In the genomic region with DNA sequence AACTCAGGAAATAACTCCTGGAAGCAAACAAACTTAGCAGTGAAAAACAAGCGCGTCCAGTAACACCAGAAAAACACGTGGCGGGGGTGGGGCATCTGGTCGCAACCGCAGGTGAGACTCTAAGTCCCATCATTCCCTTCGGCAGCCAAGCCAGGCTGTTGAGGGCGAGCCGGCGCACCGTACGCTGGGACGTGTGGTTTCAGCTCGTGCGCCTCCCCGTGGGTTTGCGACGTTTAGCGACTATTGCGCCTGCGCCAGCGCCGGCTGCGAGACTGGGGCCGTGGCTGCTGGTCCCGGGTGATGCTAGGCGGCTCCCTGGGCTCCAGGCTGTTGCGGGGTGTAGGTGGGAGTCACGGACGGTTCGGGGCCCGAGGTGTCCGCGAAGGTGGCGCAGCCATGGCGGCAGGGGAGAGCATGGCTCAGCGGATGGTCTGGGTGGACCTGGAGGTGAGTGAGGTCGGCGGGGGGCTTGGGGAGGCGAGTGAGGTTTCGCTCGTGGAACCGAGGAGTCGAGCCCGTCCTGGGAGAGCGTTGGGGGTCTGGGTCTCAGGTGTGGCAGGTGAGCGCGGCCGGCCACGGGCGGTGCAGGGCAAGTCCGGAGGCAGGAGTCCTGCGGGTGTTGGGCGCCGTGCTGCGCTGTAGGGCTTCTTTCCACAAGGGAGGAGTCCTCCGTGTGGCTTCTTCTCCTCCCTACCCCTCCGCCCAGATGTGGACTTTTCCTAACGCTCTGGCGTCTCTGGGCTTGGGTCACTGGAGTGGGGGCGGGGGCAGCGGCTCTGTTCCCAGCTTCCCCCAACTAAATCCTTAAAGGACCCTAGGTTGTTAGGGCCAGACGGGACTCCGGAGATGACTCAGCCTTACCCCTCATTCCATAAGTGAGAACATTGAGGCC, we compare ENCODE assay signal across 8 cellular contexts. TPM values are rescaled to one million over a fixed set of nuclear protein-coding genes. Genes with fewer than 3 reads are reported as not detected.
DNase-seq lines count a peak whose midpoint lies in the region; ATAC-seq, FAIRE-seq and TF ChIP-seq lines count a peak whose summit lies in the region.

A gene (plus strand): TSS at position 239 of the 892 bp plus-strand sequence. CDS start 62 bp downstream, at position 301.

- CTCF ChIA-PET in HepG2 (lab: Yijun Ruan, JAX; ENCODE audit: low intra/inter-chr PET ratio, low total read pairs): no interaction called here

- peaks cover 26 to 52% (median 41%) of the 10 kb centered on the region in 4 donors for H3K4me1 Mint-ChIP-seq in CD4-positive, CD25-positive, alpha-beta regulatory T cell

- in situ Hi-C loops in HepG2 (cut with HindIII; ENCODE audit: extremely low pct_ligation_motif_present, low pct_unique_long_range_greater_than_20kb): no loop called here

- H3K27ac Mint-ChIP-seq in CD4-positive, CD25-positive, alpha-beta regulatory T cell: peak within 1 kb of the TSS; percentile 68 to 96 (median 96)

- peak; percentile 66 for TF ChIP-seq CTCF in HepG2 (CRISPR knock-in tag; IDR thresholded peaks at IDR 0.05)

- BruUV-seq in HepG2 (replicated peaks; lab: Mats Ljungman, UMichigan): TSS peak; percentile 73

- peak within 1 kb of the TSS; percentile 98 to 99 (median 98) for H3K4me3 Mint-ChIP-seq in CD4-positive, CD25-positive, alpha-beta regulatory T cell

- peak; percentile 99 to 100 for ATAC-seq in CD4-positive, CD25-positive, alpha-beta regulatory T cell (ENCODE audit: low read depth in 2 of 2)
- ATAC-seq in GM19395 (IDR thresholded peaks at IDR 0.05; ENCODE audit: unreplicated experiment) (peak; percentile 99), HG03565 (IDR thresholded peaks at IDR 0.05; ENCODE audit: unreplicated experiment) (peak; percentile 99), HepG2 (peak; percentile 97)

- peaks cover 45% of the 10 kb centered on the region for H3K79me2 ChIP-seq in HepG2 (ENCODE audit: insufficient read depth, low read length)

- peaks cover 11% of the 10 kb centered on the region for H3K36me3 ChIP-seq in CD4-positive, CD25-positive, alpha-beta regulatory T cell (ENCODE audit: control insufficient read depth, insufficient read depth, low read length)
- H3K36me3 ChIP-seq in HepG2 (replicated peaks in 1 of 2; ENCODE audit: control insufficient read depth in 1 of 2, insufficient read depth in 2 of 2, low read length in 2 of 2): peaks cover 2 to 6% of the 10 kb centered on the region in 2 experiments; a peak in 3 of 5 replicates

- H3K27ac ChIP-seq in CD4-positive, CD25-positive, alpha-beta regulatory T cell (ENCODE audit: insufficient read depth, low read length, poor library complexity, severe bottlenecking): peak within 1 kb of the TSS; percentile 59
- peak within 1 kb of the TSS; percentile 61 for H3K27ac ChIP-seq in HepG2 (ENCODE audit: extremely low read length, insufficient read depth, low read length)

- no peaks in the 10 kb centered on the region for H3K9me3 ChIP-seq in CD4-positive, CD25-positive, alpha-beta regulatory T cell (ENCODE audit: control insufficient read depth in 2 of 2, low read length in 2 of 2)
- no peaks in the 10 kb centered on the region for H3K9me3 ChIP-seq in HepG2 (ENCODE audit: low read length)

- peak; percentile 66 to 76 for TF ChIP-seq POLR2A in HepG2 (IDR thresholded peaks at IDR 0.05; ENCODE audit: insufficient read depth in 1 of 2, low read depth in 2 of 2, low read length in 2 of 2)

- peak; percentile 92 for FAIRE-seq in HepG2 (lab: Jason Lieb, UNC)

- peak within 1 kb of the TSS; percentile 76 for H3K4me2 ChIP-seq in HepG2 (ENCODE audit: low read depth, low read length)

- H3K4me1 ChIP-seq in CD4-positive, CD25-positive, alpha-beta regulatory T cell (ENCODE audit: control insufficient read depth, insufficient read depth, low read length, poor library complexity, severe bottlenecking): peaks cover 36% of the 10 kb centered on the region
- H3K4me1 ChIP-seq in HepG2 (ENCODE audit: insufficient read depth, low read length): peaks cover 33% of the 10 kb centered on the region

- H4K20me1 ChIP-seq in HepG2 (ENCODE audit: insufficient read depth, low read length): 0 out of 2 replicates have a peak, but pooled peaks cover 7% of the 10 kb centered on the region

- peaks cover 11% of the 10 kb centered on the region for H3K36me3 Mint-ChIP-seq in CD4-positive, CD25-positive, alpha-beta regulatory T cell

- peaks cover 0 to 1% (median 0%) of the 10 kb centered on the region in 7 donors for H3K9me3 Mint-ChIP-seq in CD4-positive, CD25-positive, alpha-beta regulatory T cell

- WGBS in HepG2 (ENCODE audit: low lambda C conversion rate): 4% methylated on average over 15 of the region's 64 CpGs

- H3K27me3 Mint-ChIP-seq in CD4-positive, CD25-positive, alpha-beta regulatory T cell: no peaks in the 10 kb centered on the region

- POLR2A ChIA-PET in HepG2 (lab: Yijun Ruan, JAX): interaction anchor here (0.8 to 1.4 kb wide), 8 partner anchors 9 to 47 kb away, joined by 3 to 17 read pairs (median 4); a partner anchor contains a TSS

- intact Hi-C loops in HepG2 (cut with micrococcal nuclease; ENCODE audit: unreplicated experiment): loop anchor here (1.0 kb wide), 1 partner anchor 39 kb away; a partner anchor contains a TSS

- DNase-seq in CD4-positive, CD25-positive, alpha-beta regulatory T cell: peak; percentile 89 to 98 (median 93)
- DNase-seq in NCI-H774 (lab: John Stamatoyannopoulos, UW) (peak; percentile 94), dermis blood vessel endothelial cell (peak; percentile 97), HepG2 (ENCODE audit: low spot score) (peak; percentile 90)
- peak; percentile 94 for DNase-seq in activated CD4-positive, alpha-beta T cell treated with anti-CD3 and anti-CD28 coated beads, Interleukin-2, amount 50 U/mL, for 4 hours
- DNase-seq in stimulated activated CD4-positive, alpha-beta T cell treated with anti-CD3 and anti-CD28 coated beads, Interleukin-4, amount 100 ng/mL, for 1 hour: peak; percentile 94

- H2AFZ ChIP-seq in HepG2 (ENCODE audit: low read length): peak within 1 kb of the TSS; percentile 93

- H3K9ac ChIP-seq in HepG2 (ENCODE audit: insufficient read depth, low read depth, low read length): peak within 1 kb of the TSS; percentile 89

- TF ChIP-seq EP300 in HepG2 (IDR thresholded peaks at IDR 0.05; ENCODE audit: low read depth in 2 of 2, low read length in 2 of 2): no peak; a peak in 1 of 4 replicates
- TF ChIP-seq EP300 in HepG2 (CRISPR knock-in tag; IDR thresholded peaks at IDR 0.05; ENCODE audit: borderline replicate concordance): no peak

- H3K4me3 ChIP-seq in CD4-positive, CD25-positive, alpha-beta regulatory T cell (ENCODE audit: low read depth, low read length): peak within 1 kb of the TSS; percentile 90
- H3K4me3 ChIP-seq in HepG2 (replicated peaks in 1 of 3; ENCODE audit: insufficient read depth in 1 of 3, low read depth in 2 of 3, low read length in 3 of 3): peak within 1 kb of the TSS; percentile 84 to 100 (median 88)

- H3K27me3 ChIP-seq in CD4-positive, CD25-positive, alpha-beta regulatory T cell (ENCODE audit: control insufficient read depth, insufficient read depth, low read length): no peaks in the 10 kb centered on the region
- no peaks in the 10 kb centered on the region; a peak in 1 of 5 replicates for H3K27me3 ChIP-seq in HepG2 (ENCODE audit: control insufficient read depth in 1 of 2, insufficient read depth in 2 of 2, low read length in 2 of 2)

- no peak for TF ChIP-seq RAD21 in HepG2 (CRISPR knock-in tag; IDR thresholded peaks at IDR 0.05)

TF ChIP-seq in HepG2, 621 proteins besides CTCF, POLR2A, EP300 and RAD21 (continues in another document):
- no peak for TF ChIP-seq AKAP8 (CRISPR knock-in tag; IDR thresholded peaks at IDR 0.05)

RNA-seq across cellular contexts. Expression of the gene that starts here (rescaled TPM):
- 44.1 TPM for total RNA-seq in CD4-positive, CD25-positive, alpha-beta regulatory T cell
- polyA plus RNA-seq in CD4-positive, CD25-positive, alpha-beta regulatory T cell: 10 to 100 TPM; 70.3 to 88.5 (median 77.0) TPM
- total RNA-seq in dermis blood vessel endothelial cell (127 and 169 TPM in 2 replicates), HepG2 (2016; rRNA removed; fragmentation: Illumina TruSeq; extraction: Trizol) (104 and 111 TPM in 2 replicates)
- total RNA-seq in HepG2 (2016; cell fraction: cytosol; rRNA removed; fragmentation: Illumina TruSeq; extraction: Trizol; ENCODE audit: low read depth): 32.0 and 35.0 TPM in 2 replicates
- total RNA-seq in HepG2 (2016; cell fraction: insoluble cytoplasmic fraction; rRNA removed; fragmentation: Illumina TruSeq; extraction: Trizol): 102 and 115 TPM in 2 replicates
- total RNA-seq in HepG2 (2016; cell fraction: membrane; rRNA removed; fragmentation: Illumina TruSeq; extraction: Trizol): 54.9 and 60.7 TPM in 2 replicates
- total RNA-seq in HepG2 (2016; cell fraction: nucleus; rRNA removed; fragmentation: Illumina TruSeq; extraction: Trizol): 62.8 and 72.9 TPM in 2 replicates
- polyA plus RNA-seq in HepG2 (2011; rRNA removed): 79.6 and 95.6 TPM in 2 replicates
- polyA plus RNA-seq in HepG2 (2011; cell fraction: cytosol; rRNA removed): 69.5 and 84.2 TPM in 2 replicates
- 66.3 and 74.0 TPM in 2 replicates for polyA plus RNA-seq in HepG2 (2011; cell fraction: nucleus; rRNA removed)
- 58.5 TPM in 2 replicates for polyA plus RNA-seq in HepG2 (2012)
- 25.3 and 31.4 TPM in 2 replicates for polyA plus RNA-seq in HepG2 (2016; cell fraction: cytosol; fragmentation: Illumina TruSeq; extraction: Trizol; ENCODE audit: low read depth)
- 99.0 and 102 TPM in 2 replicates for polyA plus RNA-seq in HepG2 (2016; cell fraction: insoluble cytoplasmic fraction; fragmentation: Illumina TruSeq; extraction: Trizol; ENCODE audit: low read depth)
- 35.5 and 45.8 TPM in 2 replicates for polyA plus RNA-seq in HepG2 (2016; cell fraction: membrane; fragmentation: Illumina TruSeq; extraction: Trizol; ENCODE audit: low read depth)
- 85.7 and 105 TPM in 2 replicates for polyA plus RNA-seq in HepG2 (2016; cell fraction: nucleus; fragmentation: Illumina TruSeq; extraction: Trizol; ENCODE audit: insufficient read depth, low read depth)
- 14.5 and 18.7 TPM in 2 replicates for polyA minus RNA-seq in HepG2 (2011; rRNA and poly(A)+ RNA removed; ENCODE audit: low replicate concordance)
- polyA minus RNA-seq in HepG2 (2011; cell fraction: cytosol; rRNA and poly(A)+ RNA removed): 20.2 and 23.3 TPM in 2 replicates
- 63.9 and 66.8 TPM in 2 replicates for polyA minus RNA-seq in HepG2 (2011; cell fraction: nucleus; rRNA and poly(A)+ RNA removed)

Comparison
In these comparisons a context has a peak if more than half of its experiments do, and no peak if none do; other contexts are left out.
1. Peak in every context shown above with its lines: DNase-seq, ATAC-seq, H3K4me3 ChIP-seq and H3K27ac ChIP-seq.